12 cellular contexts compared by ENCODE assay signal in genomic region chr1:205714190-205714905, GRCh38. TPM values are rescaled to one million over a fixed set of nuclear protein-coding genes. Genes with fewer than 3 reads are reported as not detected.
DNase-seq lines count a peak whose midpoint lies in the region; ATAC-seq and TF ChIP-seq lines count a peak whose summit lies in the region.
"Had no signal": no experiment of that assay in that cellular context is flagged by ENCODE, and none has a peak within 500 bp of the region (broad histone marks: within the 10 kb centered on the region; RNA-seq: fewer than 3 reads in every experiment).

No MANE protein-coding gene starts in this region.

- no peaks in the 10 kb centered on the region for H3K27me3 ChIP-seq in neutrophil
- no peaks in the 10 kb centered on the region for H3K27me3 ChIP-seq in BE2C
- H3K27me3 ChIP-seq: adrenal gland had no signal

- ATAC-seq in HG03135 (IDR thresholded peaks at IDR 0.05; ENCODE audit: unreplicated experiment) = no peak
- ATAC-seq: naive thymus-derived CD8-positive, alpha-beta T cell had no signal

- peak overlapping the region; percentile 50 for H3K27ac ChIP-seq in neutrophil
- H3K27ac ChIP-seq: adrenal gland, WERI-Rb-1 had no signal

- H3K4me1 ChIP-seq in neutrophil (ENCODE audit: control insufficient read depth in 1 of 2, insufficient read depth in 1 of 2, low read depth in 1 of 2, low read length in 1 of 2) (peaks cover 26 to 29% of the 10 kb centered on the region in 2 experiments), BE2C (no peaks in the 10 kb centered on the region)

- no peak overlapping the region for H3K4me3 Mint-ChIP-seq in endothelial cell (ENCODE audit: unreplicated experiment)
- H3K4me3 Mint-ChIP-seq: naive thymus-derived CD8-positive, alpha-beta T cell had no signal

- DNase-seq in EH (ENCODE audit: low read depth) = peak; percentile 52
- DNase-seq in NCI-H1694 treated with DMSO at 0.1 percent for 48 hours (lab: John Stamatoyannopoulos, UW) = peak; percentile 57
- no peak for DNase-seq in endothelial cell (ENCODE audit: low spot score)
- no peak for DNase-seq in activated gamma-delta T cell treated with Interleukin-2 at 50 U/mL for 16 hours
- DNase-seq in G401 (ENCODE audit: low spot score) = no peak
- no peak for DNase-seq in BE2C
- DNase-seq: naive thymus-derived CD8-positive, alpha-beta T cell; NCI-H446 treated with DMSO at 0.1 percent for 48 hours; WERI-Rb-1 had no signal

- H3K27me3 Mint-ChIP-seq in endothelial cell (ENCODE audit: unreplicated experiment) = peaks cover 1% of the 10 kb centered on the region
- H3K27me3 Mint-ChIP-seq: naive thymus-derived CD8-positive, alpha-beta T cell had no signal

- H3K9me3 ChIP-seq in neutrophil (no peaks in the 10 kb centered on the region), BE2C (no peaks in the 10 kb centered on the region)
- H3K9me3 ChIP-seq: adrenal gland had no signal

- H3K27ac Mint-ChIP-seq in endothelial cell (ENCODE audit: unreplicated experiment) = peak overlapping the region; percentile 45

- H3K4me3 ChIP-seq in neutrophil (ENCODE audit: low read depth in 1 of 2, low read length in 1 of 2) (no peak overlapping the region), BE2C (ENCODE audit: low read depth, low read length) (no peak overlapping the region)
- H3K4me3 ChIP-seq: adrenal gland had no signal

- in situ Hi-C loops in G401 (cut with HindIII; ENCODE audit: low sequenced_read_pairs) = loop anchor here (25.0 kb wide), 1 partner anchor 127 kb away; no protein-coding TSS in a partner anchor

- TF ChIP-seq CTCF in endothelial cell (IDR thresholded peaks at IDR 0.05; ENCODE audit: unreplicated experiment) = no peak
- TF ChIP-seq CTCF in neutrophil (IDR thresholded peaks at IDR 0.05) = no peak
- no peak for TF ChIP-seq CTCF in BE2C (IDR thresholded peaks at IDR 0.05; ENCODE audit: low read depth, low read length)

- H3K4me1 Mint-ChIP-seq in endothelial cell (ENCODE audit: unreplicated experiment) = no peaks in the 10 kb centered on the region

- no peaks in the 10 kb centered on the region for H3K9me3 Mint-ChIP-seq in endothelial cell (ENCODE audit: unreplicated experiment)
- H3K9me3 Mint-ChIP-seq: naive thymus-derived CD8-positive, alpha-beta T cell had no signal

- H3K36me3 ChIP-seq in neutrophil (peaks cover 14% of the 10 kb centered on the region), BE2C (peaks cover 73% of the 10 kb centered on the region)

- peaks cover 12% of the 10 kb centered on the region for H3K36me3 Mint-ChIP-seq in endothelial cell (ENCODE audit: low read depth, unreplicated experiment)

RNA-seq across cellular contexts. Expression of gene SLC45A3, which starts 34.0 kb away (rescaled TPM):
- 9.2 TPM for total RNA-seq in endothelial cell (ENCODE audit: unreplicated experiment)
- total RNA-seq in G401 (2014; rRNA removed; shearing (Covaris generic)) = 4.4 and 5.4 TPM in 2 replicates
- polyA plus RNA-seq in BE2C (2012; ENCODE audit: insufficient read depth, insufficient read length, low read depth) = 0.26 TPM
- polyA plus RNA-seq: naive thymus-derived CD8-positive, alpha-beta T cell had no signal

RNA-seq across cellular contexts. Expression of gene NUCKS1, which starts 35.6 kb away (rescaled TPM):
- total RNA-seq in endothelial cell (ENCODE audit: unreplicated experiment) = 170 TPM
- 142 and 190 TPM in 2 replicates for total RNA-seq in G401 (2014; rRNA removed; shearing (Covaris generic))
- polyA plus RNA-seq in BE2C (2012; ENCODE audit: insufficient read depth, insufficient read length, low read depth) = 99.7 TPM

Comparison
In these comparisons a context has a peak if more than half of its experiments do, and no peak if none do; other contexts are left out.
1. DNase-seq: peak in EH (single experiment) and NCI-H1694 treated with DMSO at 0.1 percent for 48 hours (single experiment); none in endothelial cell (single experiment), activated gamma-delta T cell treated with Interleukin-2 at 50 U/mL for 16 hours (single experiment), G401 (single experiment) and BE2C (single experiment).